ENCODE assay signal across 16 cellular contexts in the genomic region with DNA sequence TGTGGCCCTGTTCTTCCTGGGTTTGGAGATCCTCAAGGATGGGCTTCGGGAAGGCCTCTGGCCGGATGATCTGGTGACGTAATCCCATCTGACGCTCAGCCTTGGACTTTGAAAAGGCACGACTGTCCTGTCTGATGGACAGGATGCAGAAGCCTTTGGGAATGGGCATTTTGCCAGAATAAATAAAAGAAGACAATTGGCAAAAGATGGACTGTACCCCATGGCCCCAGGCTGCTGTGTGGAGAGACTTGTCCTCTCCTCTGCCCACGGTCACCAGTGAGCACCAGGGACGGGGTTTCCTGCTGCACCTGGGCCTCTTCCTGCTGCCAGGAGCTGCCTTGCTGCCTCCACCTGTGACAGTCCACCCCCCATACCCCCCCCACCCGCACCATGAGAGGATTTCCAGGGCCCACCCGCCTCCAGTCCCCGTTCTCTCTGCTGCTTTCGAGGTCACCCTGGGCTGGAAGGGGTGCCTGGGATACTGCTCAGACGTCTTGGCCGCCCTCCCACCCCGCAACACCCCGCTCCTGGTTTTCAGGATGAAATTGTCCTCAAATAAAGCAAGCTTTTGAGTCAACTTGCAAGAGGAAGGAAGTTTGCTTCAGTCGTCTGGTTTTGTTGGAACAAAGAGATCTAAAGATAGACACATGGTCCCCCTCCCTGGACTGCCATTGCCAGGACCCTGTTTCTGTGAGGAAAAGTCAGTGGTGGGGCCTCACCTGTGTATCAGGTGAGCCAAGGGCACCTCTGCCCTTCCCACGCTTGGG. TPM values are rescaled to one million over a fixed set of nuclear protein-coding genes. Genes with fewer than 3 reads are reported as not detected.
DNase-seq lines count a peak whose midpoint lies in the region; ATAC-seq and TF ChIP-seq lines count a peak whose summit lies in the region.
"Had no signal": no experiment of that assay in that cellular context is flagged by ENCODE, and none has a peak within 500 bp of the region (broad histone marks: within the 10 kb centered on the region; RNA-seq: fewer than 3 reads in every experiment).

No MANE protein-coding gene starts in this region.

- peak; percentile 94 for DNase-seq in COLO668 (lab: John Stamatoyannopoulos, UW; ENCODE audit: unreplicated experiment)
- DNase-seq in NCI-H774 (lab: John Stamatoyannopoulos, UW): peak; percentile 23
- no peak for DNase-seq in dorsolateral prefrontal cortex
- DNase-seq in lung microvascular endothelial cell (ENCODE audit: low read depth in 2 of 2): peak; percentile 51 to 85
- no peak for DNase-seq in HPDE6-E6E7 (ENCODE audit: extremely low spot score)
- no peak for DNase-seq in stimulated activated CD4-positive, alpha-beta T cell treated with anti-CD3 and anti-CD28 coated beads, Interleukin-1b, Interleukin-23, amount 100 ng/mL, for 48 hours
- no peak for DNase-seq in colonic mucosa
- DNase-seq: activated CD4-positive, alpha-beta T cell treated with anti-CD3 and anti-CD28 coated beads, Interleukin-2, amount 50 U/mL, for 4 hours; aorta; DND-41; effector CD4-positive, alpha-beta T cell; NCI-H345; psoas muscle; upper lobe of right lung had no signal

- no peak for TF ChIP-seq CTCF in dorsolateral prefrontal cortex (IDR thresholded peaks at IDR 0.05 in 54 of 56, conservative IDR thresholded peaks at IDR 0.05 in 2 of 56; ENCODE audit: low read depth in 1 of 56, partially characterized antibody in 56 of 56)
- TF ChIP-seq CTCF in colonic mucosa (IDR thresholded peaks at IDR 0.05): no peak

- H3K4me3 ChIP-seq in dorsolateral prefrontal cortex: no peak overlapping the region
- no peak overlapping the region for H3K4me3 ChIP-seq in colonic mucosa
- H3K4me3 ChIP-seq: psoas muscle, upper lobe of right lung had no signal

- no peaks in the 10 kb centered on the region for H3K36me3 ChIP-seq in colonic mucosa
- H3K36me3 ChIP-seq: upper lobe of right lung had no signal

- H3K9ac ChIP-seq in colonic mucosa (ENCODE audit: low read depth in 2 of 2, low read length in 2 of 2): no peak overlapping the region

- peak overlapping the region in 52 of 59 donors; percentile 2 to 87 (median 64) for H3K27ac ChIP-seq in dorsolateral prefrontal cortex
- H3K27ac ChIP-seq in colonic mucosa: no peak overlapping the region
- H3K27ac ChIP-seq: psoas muscle, upper lobe of right lung had no signal

- no peak for ATAC-seq in HG02588 (IDR thresholded peaks at IDR 0.05; ENCODE audit: unreplicated experiment)
- ATAC-seq: activated T-helper 17 cell treated with anti-CD3 and anti-CD28 coated beads, Interleukin-2, amount 50 U/mL, for 72 hours; psoas muscle; upper lobe of right lung had no signal

- H3K9me3 ChIP-seq in colonic mucosa: no peaks in the 10 kb centered on the region
- H3K9me3 ChIP-seq: psoas muscle, upper lobe of right lung had no signal

- no peaks in the 10 kb centered on the region for H3K27me3 ChIP-seq in dorsolateral prefrontal cortex
- no peaks in the 10 kb centered on the region for H3K27me3 ChIP-seq in colonic mucosa
- H3K27me3 ChIP-seq: upper lobe of right lung had no signal

- no peaks in the 10 kb centered on the region for H3K4me1 ChIP-seq in colonic mucosa
- H3K4me1 ChIP-seq: psoas muscle, upper lobe of right lung had no signal

- intact Hi-C loops in dorsolateral prefrontal cortex (cut with DNase I): no loop called here
- intact Hi-C loops in colonic mucosa (cut with DNase I): no loop called here

RNA-seq across cellular contexts. Expression of gene MCF2L, which starts 40.9 kb away (rescaled TPM):
- 100 to 1,000 TPM; 181 to 436 (median 311) TPM for total RNA-seq in dorsolateral prefrontal cortex
- total RNA-seq in lung microvascular endothelial cell: 3.5 and 10.9 TPM in 2 replicates
- 10 to 100 TPM; 45.0 to 88.3 TPM for total RNA-seq in colonic mucosa

Comparison
In these comparisons a context has a peak if more than half of its experiments do, and no peak if none do; other contexts are left out.
1. DNase-seq: peak in COLO668 (single experiment), NCI-H774 (single experiment) and lung microvascular endothelial cell (2 of 2); none in dorsolateral prefrontal cortex (0 of 10), HPDE6-E6E7 (single experiment), stimulated activated CD4-positive, alpha-beta T cell treated with anti-CD3 and anti-CD28 coated beads, Interleukin-1b, Interleukin-23, amount 100 ng/mL, for 48 hours (single experiment) and colonic mucosa (single experiment).